15 cellular contexts compared by ENCODE assay signal in the genomic region with DNA sequence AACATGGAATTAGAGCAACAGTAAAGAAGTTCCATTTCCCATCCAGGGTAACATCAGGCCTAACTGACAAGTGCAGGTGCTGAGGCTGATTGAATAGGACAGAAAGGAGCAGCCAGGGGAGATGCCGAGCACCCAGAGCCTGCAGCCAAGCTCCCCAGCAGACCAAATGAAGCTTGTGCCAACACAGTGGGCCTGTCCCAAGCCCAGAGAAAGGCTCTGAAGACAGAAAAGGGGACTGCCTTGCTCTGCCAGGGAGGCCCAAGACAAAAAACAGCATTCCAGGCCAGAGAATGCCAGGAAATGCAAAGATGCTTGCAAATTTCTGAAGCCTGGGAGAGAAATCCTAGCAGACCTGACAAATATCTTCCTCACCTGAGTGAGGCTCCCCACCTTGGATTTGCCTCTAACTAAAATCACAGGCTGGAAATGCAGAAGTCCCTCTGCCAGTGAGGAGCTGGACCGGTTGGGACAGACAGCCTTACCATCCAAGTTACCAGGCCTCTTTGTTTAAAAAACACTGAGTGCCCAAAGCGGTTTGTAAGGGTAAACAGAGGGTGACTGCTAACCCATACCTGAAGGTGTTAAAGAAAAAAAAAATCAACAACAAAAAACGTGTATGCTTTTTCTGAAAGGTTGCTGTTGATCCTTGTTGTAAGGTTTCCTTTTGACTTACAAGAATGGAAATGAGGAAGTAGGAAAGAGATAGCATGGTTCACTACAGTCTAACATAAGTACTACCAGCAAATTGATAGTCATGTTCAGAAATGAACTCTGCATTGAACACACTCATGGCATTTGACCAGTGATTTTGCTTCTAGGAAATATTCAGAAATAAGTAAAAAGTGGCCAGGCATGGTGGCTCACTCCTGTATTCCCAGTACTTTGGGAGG. TPM values are rescaled to one million over a fixed set of nuclear protein-coding genes. Genes with fewer than 3 reads are reported as not detected.
DNase-seq lines count a peak whose midpoint lies in the region; ATAC-seq, FAIRE-seq and TF ChIP-seq lines count a peak whose summit lies in the region.
"Had no signal": no experiment of that assay in that cellular context is flagged by ENCODE, and none has a peak within 500 bp of the region (broad histone marks: within the 10 kb centered on the region; RNA-seq: fewer than 3 reads in every experiment).

No MANE protein-coding gene starts in this region.

- no peaks in the 10 kb centered on the region for H3K23me2 ChIP-seq in H1 (ENCODE audit: low read depth, low read length)

- no peaks in the 10 kb centered on the region for H3K79me1 ChIP-seq in H1 (ENCODE audit: low read depth, low read length)

- CTCF ChIA-PET in H1 (lab: Charles Lee; ENCODE audit: partially characterized antibody), result interaction anchor here (0.7 to 1.3 kb wide), 3 partner anchors 71 to 567 kb away, joined by 3 to 4 read pairs (median 3); no protein-coding TSS in a partner anchor

- H4K8ac ChIP-seq in H1 (ENCODE audit: extremely low read depth, insufficient read depth, low read length), result no peak overlapping the region

- H3K9me3 ChIP-seq in H1 (ENCODE audit: insufficient read depth in 2 of 2, low read depth in 1 of 2, low read length in 1 of 2), result no peaks in the 10 kb centered on the region
- H3K9me3 ChIP-seq: adrenal gland had no signal

- POLR2A ChIA-PET in H1 (lab: Charles Lee; ENCODE audit: partially characterized antibody), result interaction anchor here (1.1 to 6.4 kb wide), 2 partner anchors 12 to 139 kb away, joined by 3 to 53 read pairs; a partner anchor contains a TSS

- H4K20me1 ChIP-seq in H1 (replicated peaks in 1 of 2; ENCODE audit: control insufficient read depth in 1 of 2, insufficient read depth in 2 of 2, low read length in 2 of 2), result no peaks in the 10 kb centered on the region

- no peaks in the 10 kb centered on the region for H3K36me3 ChIP-seq in H1 (ENCODE audit: control insufficient read depth in 2 of 4, insufficient read depth in 4 of 4, low read length in 3 of 4)
- H3K36me3 ChIP-seq: adrenal gland had no signal

- H3K9ac ChIP-seq in H1 (replicated peaks in 1 of 4; ENCODE audit: extremely low read depth in 1 of 4, low read depth in 3 of 4, low read length in 3 of 4), result no peak overlapping the region

- no peak overlapping the region for H3K18ac ChIP-seq in H1 (ENCODE audit: extremely low read depth, low read length)

- H2BK20ac ChIP-seq in H1 (ENCODE audit: low read length), result no peak overlapping the region

- H2BK12ac ChIP-seq in H1 (ENCODE audit: low read depth, low read length), result peak overlapping the region; percentile 42; the same call in 1 of the 2 replicates

- no peaks in the 10 kb centered on the region for H3K79me2 ChIP-seq in H1 (ENCODE audit: control insufficient read depth in 1 of 2, insufficient read depth in 2 of 2, low read length in 2 of 2)

- no peak; a peak in 1 of 4 replicates for TF ChIP-seq RAD21 in H1 (IDR thresholded peaks at IDR 0.05 in 1 of 2, conservative IDR thresholded peaks at IDR 0.05 in 1 of 2; ENCODE audit: low read depth in 2 of 2, low read length in 2 of 2)

- H3K4me2 ChIP-seq in H1 (ENCODE audit: insufficient read depth in 1 of 2, low read depth in 2 of 2, low read length in 2 of 2), result peak overlapping the region in 1 of 2 experiments; percentile 29; a peak in 1 of 4 replicates

- no peak overlapping the region for H4K91ac ChIP-seq in H1 (replicated peaks; ENCODE audit: insufficient read length, low read length)

- no peak overlapping the region for H3K4ac ChIP-seq in H1 (replicated peaks; ENCODE audit: insufficient read length, low read depth, low read length)

- H3K56ac ChIP-seq in H1 (replicated peaks; ENCODE audit: insufficient read length, low read depth, low read length), result no peak overlapping the region

- no peak overlapping the region for H4K5ac ChIP-seq in H1 (ENCODE audit: insufficient read length, low read depth, low read length)

- no peak overlapping the region for H2AK5ac ChIP-seq in H1 (ENCODE audit: low read depth, low read length)

- H2BK120ac ChIP-seq in H1 (replicated peaks; ENCODE audit: low read depth, low read length), result no peak overlapping the region

- peaks cover 0 to 11% (median 1%) of the 10 kb centered on the region in 4 experiments; a peak in 2 of 7 replicates for H3K4me1 ChIP-seq in H1 (replicated peaks in 1 of 4; ENCODE audit: control insufficient read depth in 3 of 4, insufficient read depth in 4 of 4, low read length in 3 of 4)
- H3K4me1 ChIP-seq: adrenal gland had no signal

- H3K23ac ChIP-seq in H1 (ENCODE audit: insufficient read length), result no peak overlapping the region

- TF ChIP-seq POLR2A in H1 (IDR thresholded peaks at IDR 0.05; ENCODE audit: control extremely low read depth in 1 of 2, low read depth in 2 of 2, low read length in 2 of 2), result no peak

- DNase-seq in GM18507 (ENCODE audit: extremely low spot score, insufficient read length, low read depth) (peak; percentile 40), H1 (ENCODE audit: low read depth in 1 of 2, low spot score in 2 of 2) (peak in 1 of 2 experiments; percentile 53), LoVo (ENCODE audit: low spot score) (no peak), NCI-H2171 treated with DMSO at 0.1 percent for 48 hours (lab: John Stamatoyannopoulos, UW) (no peak), NCI-H748 (lab: John Stamatoyannopoulos, UW; ENCODE audit: unreplicated experiment) (no peak)
- DNase-seq in stimulated activated CD8-positive, alpha-beta memory T cell treated with anti-CD3 and anti-CD28 coated beads, Interleukin-4, amount 100 ng/mL, for 48 hours, result no peak
- DNase-seq: adrenal gland, EL, NCI-H1105 treated with DMSO at 0.1 percent for 48 hours, retina, substantia nigra had no signal

- FAIRE-seq in GM18507 (lab: Jason Lieb, UNC), result peak; percentile 84
- FAIRE-seq in H1 (lab: Jason Lieb, UNC), result peak; percentile 13
- FAIRE-seq: frontal cortex had no signal

- peak overlapping the region; percentile 13; the same call in 1 of the 2 replicates for H3K27ac ChIP-seq in H1 (ENCODE audit: low read depth, low read length)
- H3K27ac ChIP-seq: adrenal gland had no signal

- H2BK15ac ChIP-seq in H1 (ENCODE audit: low read length), result no peak overlapping the region

- no peaks in the 10 kb centered on the region for H3K27me3 ChIP-seq in H1 (replicated peaks in 1 of 4; ENCODE audit: control insufficient read depth in 3 of 4, extremely low read depth in 1 of 4, insufficient read depth in 3 of 4, low read length in 3 of 4)
- H3K27me3 ChIP-seq: adrenal gland had no signal

- 23% methylated on average over 4 of the region's 4 CpGs; no CpG with 5 or more reads in 1 of the 2 experiments for WGBS in H1 (ENCODE audit: extremely low coverage in 1 of 2, insufficient coverage in 1 of 2, insufficient read length in 1 of 2, insufficient replicate concordance in 2 of 2, low coverage in 1 of 2, low lambda C conversion rate in 2 of 2, missing lambda C conversion rate in 1 of 2), 2 experiments

- no peak for TF ChIP-seq CTCF in H1 (IDR thresholded peaks at IDR 0.05; ENCODE audit: control extremely low read depth in 1 of 3, insufficient read depth in 1 of 3, low read depth in 1 of 3, low read length in 3 of 3)

- ATAC-seq in GM21619 (IDR thresholded peaks at IDR 0.05; ENCODE audit: unreplicated experiment) (peak; percentile 92), HG03457 (IDR thresholded peaks at IDR 0.05; ENCODE audit: unreplicated experiment) (peak; percentile 88)

- no peak for TF ChIP-seq EP300 in H1 (IDR thresholded peaks at IDR 0.05; ENCODE audit: borderline replicate concordance in 1 of 2, low read depth in 2 of 2, low read length in 2 of 2)

- H2AFZ ChIP-seq in H1 (ENCODE audit: low read length), result peak overlapping the region; percentile 82; the same call in 1 of the 2 replicates

- no peak overlapping the region for H2BK5ac ChIP-seq in H1 (ENCODE audit: low read depth, low read length)

- no peak overlapping the region for H3K4me3 ChIP-seq in H1 (ENCODE audit: extremely low read depth in 1 of 4, insufficient read depth in 2 of 4, low read depth in 3 of 4, low read length in 4 of 4)
- H3K4me3 ChIP-seq: adrenal gland had no signal

- H3K14ac ChIP-seq in H1 (ENCODE audit: insufficient read length), result no peak overlapping the region

TF ChIP-seq in H1, 55 proteins besides CTCF, POLR2A, EP300 and RAD21 (continues in another document):
- TF ChIP-seq SP2 (IDR thresholded peaks at IDR 0.05; ENCODE audit: low read length) (no peak), YY1 (IDR thresholded peaks at IDR 0.05; ENCODE audit: low read depth, low read length) (peak; percentile 40; the same call in 1 of the 2 replicates), SIN3A (conservative IDR thresholded peaks at IDR 0.05 in 1 of 2, IDR thresholded peaks at IDR 0.05 in 1 of 2; ENCODE audit: low read depth in 1 of 2, low read length in 2 of 2) (0 out of 4 replicates have a peak, but pooled peaks of 1 of the 2 experiments have one; percentile 20), POU5F1 (IDR thresholded peaks at IDR 0.05; ENCODE audit: low read depth, low read length) (no peak), TAF1 (IDR thresholded peaks at IDR 0.05; ENCODE audit: low read depth, low read length) (peak; percentile 44; the same call in 1 of the 2 replicates), SP1 (IDR thresholded peaks at IDR 0.05; ENCODE audit: low read depth, low read length) (0 out of 2 replicates have a peak, but pooled peaks have one; percentile 32)
- TF ChIP-seq, protein P1, sequence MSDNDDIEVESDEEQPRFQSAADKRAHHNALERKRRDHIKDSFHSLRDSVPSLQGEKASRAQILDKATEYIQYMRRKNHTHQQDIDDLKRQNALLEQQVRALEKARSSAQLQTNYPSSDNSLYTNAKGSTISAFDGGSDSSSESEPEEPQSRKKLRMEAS (IDR thresholded peaks at IDR 0.05), result no peak

RNA-seq across cellular contexts. Expression of a gene that starts 11.9 kb away (rescaled TPM):
- 757 and 776 TPM in 2 replicates for total RNA-seq in H1 (2021; fragmentation: NEBNext Ultra II Directional; extraction: Animal tissue kit (Norgen Biotek cat#: 25700))
- polyA plus RNA-seq in H1 (2011; rRNA removed), result 67.8 and 123 TPM in 2 replicates
- polyA plus RNA-seq in H1 (2011; cell fraction: cytosol; rRNA removed), result 303 TPM
- 62.1 TPM for polyA plus RNA-seq in H1 (2011; cell fraction: nucleus; rRNA removed)
- 583 to 967 TPM (median 661 TPM) in 4 replicates for polyA plus RNA-seq in H1 (2012, experiment 1 of 2)
- 172 TPM for polyA plus RNA-seq in H1 (2012, experiment 2 of 2)
- polyA plus RNA-seq in H1 (2013, experiment 1 of 2), result 859 TPM
- 868 TPM for polyA plus RNA-seq in H1 (2013, experiment 2 of 2)
- 56.3 and 62.2 TPM in 2 replicates for polyA minus RNA-seq in H1 (2011; rRNA and poly(A)+ RNA removed)
- 212 TPM for polyA minus RNA-seq in H1 (2011; cell fraction: cytosol; rRNA and poly(A)+ RNA removed)
- 96.1 TPM for polyA minus RNA-seq in H1 (2011; cell fraction: nucleus; rRNA and poly(A)+ RNA removed)

RNA-seq across cellular contexts. Expression of a gene that starts 55.3 kb away (rescaled TPM):
- total RNA-seq in H1 (2021; fragmentation: NEBNext Ultra II Directional; extraction: Animal tissue kit (Norgen Biotek cat#: 25700)), result 0.21 TPM in 1 of 2 replicates, not detected in the other
- not detected in 2 replicates for polyA plus RNA-seq in H1 (2011; rRNA removed)
- polyA plus RNA-seq in H1 (2011; cell fraction: cytosol; rRNA removed), result 0.10 TPM
- 0.07 TPM for polyA plus RNA-seq in H1 (2011; cell fraction: nucleus; rRNA removed)
- polyA plus RNA-seq in H1 (2012, experiment 1 of 2), result 0.52 to 0.81 TPM in 2 of 4 replicates, not detected in the others
- polyA plus RNA-seq in H1 (2012, experiment 2 of 2), result not detected
- polyA plus RNA-seq in H1 (2013, experiment 1 of 2), result 0.28 TPM
- 0.15 TPM for polyA plus RNA-seq in H1 (2013, experiment 2 of 2)
- not detected in 2 replicates for polyA minus RNA-seq in H1 (2011; rRNA and poly(A)+ RNA removed)
- not detected for polyA minus RNA-seq in H1 (2011; cell fraction: cytosol; rRNA and poly(A)+ RNA removed)
- polyA minus RNA-seq in H1 (2011; cell fraction: nucleus; rRNA and poly(A)+ RNA removed), result not detected
- total RNA-seq: frontal cortex; T-helper 2 cell treated with Interferon-gamma antibody and Interleukin-4, amounts not matched to agents 100 ng/mL and 5 ng/mL, for 36 hours had no signal
